In the genomic region with DNA sequence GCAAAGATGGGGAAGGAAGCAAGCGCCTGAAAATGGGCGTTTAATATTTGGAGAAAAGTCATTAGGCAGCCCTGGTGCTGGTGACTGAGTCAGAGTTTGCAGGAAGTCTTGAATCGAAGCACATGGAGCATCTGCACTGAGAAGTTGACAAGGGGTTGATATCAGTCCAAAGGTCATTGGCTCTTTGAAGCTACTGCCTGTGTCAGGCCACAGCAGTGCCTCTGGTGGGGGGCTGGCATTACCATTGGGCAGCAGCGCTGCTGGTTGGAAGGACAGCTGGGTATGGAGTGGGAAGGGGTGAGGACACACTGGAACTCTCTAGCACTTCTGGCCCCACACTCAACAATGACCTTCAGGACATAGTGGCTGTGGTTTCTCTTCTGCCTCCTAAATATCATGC, we compare ENCODE assay signal across 11 cellular contexts.
DNase-seq lines count a peak whose midpoint lies in the region; ATAC-seq and TF ChIP-seq lines count a peak whose summit lies in the region.
"Had no signal": no experiment of that assay in that cellular context is flagged by ENCODE, and none has a peak within 500 bp of the region (broad histone marks: within the 10 kb centered on the region; RNA-seq: fewer than 3 reads in every experiment).

No MANE protein-coding gene starts in this region.

- H3K27ac ChIP-seq in right atrium auricular region = no peak overlapping the region
- H3K27ac ChIP-seq in MM.1S (ENCODE audit: low read length) = no peak overlapping the region
- H3K27ac ChIP-seq: breast epithelium, thoracic aorta had no signal

- H3K79me2 ChIP-seq in MM.1S (ENCODE audit: low read length) = no peaks in the 10 kb centered on the region

- H3K9ac ChIP-seq in MM.1S (ENCODE audit: low read length) = no peak overlapping the region

- no peak overlapping the region for H3K4me3 Mint-ChIP-seq in T-helper 2 cell treated with Interferon-gamma antibody and Interleukin-4, amounts not matched to agents 5 μg/mL and 100 μg/mL, for 36 hours
- no peak overlapping the region for H3K4me3 Mint-ChIP-seq in activated CD8-positive, alpha-beta T cell treated with anti-CD3 and anti-CD28 coated beads, Interleukin-2, amount 10 ng/mL, durations not matched to agents 7 days and 5 days
- H3K4me3 Mint-ChIP-seq in stimulated activated effector memory CD8-positive, alpha-beta T cell treated with anti-CD3 and anti-CD28 coated beads, Interleukin-12 subunit alpha, Interleukin-12 subunit beta, amount 100 ng/mL, for 72 hours = peak overlapping the region; percentile 43

- peaks cover 33% of the 10 kb centered on the region for H3K9me3 Mint-ChIP-seq in T-helper 2 cell treated with Interferon-gamma antibody and Interleukin-4, amounts not matched to agents 5 μg/mL and 100 μg/mL, for 36 hours
- H3K9me3 Mint-ChIP-seq in activated CD8-positive, alpha-beta T cell treated with anti-CD3 and anti-CD28 coated beads, Interleukin-2, amount 10 ng/mL, durations not matched to agents 7 days and 5 days (ENCODE audit: insufficient read depth) = peaks cover 32% of the 10 kb centered on the region
- H3K9me3 Mint-ChIP-seq in stimulated activated effector memory CD8-positive, alpha-beta T cell treated with anti-CD3 and anti-CD28 coated beads, Interleukin-12 subunit alpha, Interleukin-12 subunit beta, amount 100 ng/mL, for 72 hours = peaks cover 3% of the 10 kb centered on the region

- peaks cover 24% of the 10 kb centered on the region for H3K4me1 Mint-ChIP-seq in T-helper 2 cell treated with Interferon-gamma antibody and Interleukin-4, amounts not matched to agents 5 μg/mL and 100 μg/mL, for 36 hours (ENCODE audit: low read depth)
- H3K4me1 Mint-ChIP-seq in activated CD8-positive, alpha-beta T cell treated with anti-CD3 and anti-CD28 coated beads, Interleukin-2, amount 10 ng/mL, durations not matched to agents 7 days and 5 days (ENCODE audit: low read depth) = peaks cover 46% of the 10 kb centered on the region
- peaks cover 46% of the 10 kb centered on the region for H3K4me1 Mint-ChIP-seq in stimulated activated effector memory CD8-positive, alpha-beta T cell treated with anti-CD3 and anti-CD28 coated beads, Interleukin-12 subunit alpha, Interleukin-12 subunit beta, amount 100 ng/mL, for 72 hours

- POLR2A ChIA-PET in activated CD8-positive, alpha-beta T cell treated with anti-CD3 and anti-CD28 coated beads, Interleukin-2, amount 10 ng/mL, durations not matched to agents 7 days and 5 days (lab: Charles Lee) = interaction anchor here (1.3 kb wide), 1 partner anchor 151 kb away, joined by 3 read pairs; a partner anchor contains a TSS

- peaks cover 11% of the 10 kb centered on the region for H3K36me3 Mint-ChIP-seq in T-helper 2 cell treated with Interferon-gamma antibody and Interleukin-4, amounts not matched to agents 5 μg/mL and 100 μg/mL, for 36 hours (ENCODE audit: low read depth)
- peaks cover 24% of the 10 kb centered on the region for H3K36me3 Mint-ChIP-seq in activated CD8-positive, alpha-beta T cell treated with anti-CD3 and anti-CD28 coated beads, Interleukin-2, amount 10 ng/mL, durations not matched to agents 7 days and 5 days (ENCODE audit: low read depth)
- H3K36me3 Mint-ChIP-seq in stimulated activated effector memory CD8-positive, alpha-beta T cell treated with anti-CD3 and anti-CD28 coated beads, Interleukin-12 subunit alpha, Interleukin-12 subunit beta, amount 100 ng/mL, for 72 hours = peaks cover 5% of the 10 kb centered on the region

- no peaks in the 10 kb centered on the region for H3K9me2 ChIP-seq in MM.1S (replicated peaks; ENCODE audit: insufficient read depth, low read length)

- H3K4me3 ChIP-seq in right atrium auricular region = no peak overlapping the region
- no peak overlapping the region for H3K4me3 ChIP-seq in MM.1S (ENCODE audit: low read length)
- H3K4me3 ChIP-seq: breast epithelium, thoracic aorta had no signal

- H3K27ac Mint-ChIP-seq in T-helper 2 cell treated with Interferon-gamma antibody and Interleukin-4, amounts not matched to agents 5 μg/mL and 100 μg/mL, for 36 hours = peak overlapping the region; percentile 63
- H3K27ac Mint-ChIP-seq in activated CD8-positive, alpha-beta T cell treated with anti-CD3 and anti-CD28 coated beads, Interleukin-2, amount 10 ng/mL, durations not matched to agents 7 days and 5 days = peak overlapping the region; percentile 74
- peak overlapping the region; percentile 27 for H3K27ac Mint-ChIP-seq in stimulated activated effector memory CD8-positive, alpha-beta T cell treated with anti-CD3 and anti-CD28 coated beads, Interleukin-12 subunit alpha, Interleukin-12 subunit beta, amount 100 ng/mL, for 72 hours

- CTCF ChIA-PET in activated CD8-positive, alpha-beta T cell treated with anti-CD3 and anti-CD28 coated beads, Interleukin-2, amount 10 ng/mL, durations not matched to agents 7 days and 5 days (lab: Charles Lee) = no interaction called here

- H3K36me3 ChIP-seq in right atrium auricular region (no peaks in the 10 kb centered on the region), MM.1S (replicated peaks; ENCODE audit: insufficient read depth, low read length) (no peaks in the 10 kb centered on the region)
- H3K36me3 ChIP-seq: breast epithelium, thoracic aorta had no signal

- peaks cover 27% of the 10 kb centered on the region for H3K27me3 Mint-ChIP-seq in T-helper 2 cell treated with Interferon-gamma antibody and Interleukin-4, amounts not matched to agents 5 μg/mL and 100 μg/mL, for 36 hours (ENCODE audit: low read depth)
- peaks cover 12% of the 10 kb centered on the region for H3K27me3 Mint-ChIP-seq in activated CD8-positive, alpha-beta T cell treated with anti-CD3 and anti-CD28 coated beads, Interleukin-2, amount 10 ng/mL, durations not matched to agents 7 days and 5 days (ENCODE audit: low read depth)

- no peak for DNase-seq in T-helper 2 cell treated with Interferon-gamma antibody and Interleukin-4, amounts not matched to agents 5 μg/mL and 100 μg/mL, for 36 hours (ENCODE audit: low spot score)
- DNase-seq in T-helper 2 cell = no peak
- DNase-seq in activated CD8-positive, alpha-beta T cell treated with anti-CD3 and anti-CD28 coated beads, Interleukin-2, amount 10 ng/mL, durations not matched to agents 7 days and 5 days = no peak
- peak in 1 of 2 donors; percentile 55 for DNase-seq in stimulated activated effector memory CD8-positive, alpha-beta T cell treated with anti-CD3 and anti-CD28 coated beads, Interleukin-12 subunit alpha, Interleukin-12 subunit beta, amount 100 ng/mL, for 72 hours (ENCODE audit: low spot score in 2 of 2)
- DNase-seq in right atrium auricular region (ENCODE audit: low spot score) = no peak
- DNase-seq in MM.1S = no peak
- no peak for DNase-seq in MV-4-11 (lab: John Stamatoyannopoulos, UW)
- DNase-seq: NCI-H1694 treated with DMSO at 0.1 percent for 48 hours had no signal

- no peaks in the 10 kb centered on the region for H4K20me1 ChIP-seq in MM.1S (ENCODE audit: insufficient read depth, low read length)

- H3K27me3 ChIP-seq in right atrium auricular region = no peaks in the 10 kb centered on the region
- H3K27me3 ChIP-seq in MM.1S (replicated peaks; ENCODE audit: insufficient read depth, low read length) = no peaks in the 10 kb centered on the region

- H3K9me3 ChIP-seq in right atrium auricular region (no peaks in the 10 kb centered on the region), MM.1S (replicated peaks; ENCODE audit: insufficient read depth, low read length) (no peaks in the 10 kb centered on the region)
- H3K9me3 ChIP-seq: breast epithelium, thoracic aorta had no signal

- peak; percentile 22 for ATAC-seq in HG02970 (IDR thresholded peaks at IDR 0.05; ENCODE audit: low FRiP score, unreplicated experiment)
- peak; percentile 35 for ATAC-seq in activated CD8-positive, alpha-beta T cell treated with anti-CD3 and anti-CD28 coated beads, Interleukin-2, amount 10 ng/mL, durations not matched to agents 7 days and 5 days
- peak; percentile 55 for ATAC-seq in stimulated activated effector memory CD8-positive, alpha-beta T cell treated with anti-CD3 and anti-CD28 coated beads, Interleukin-12 subunit alpha, Interleukin-12 subunit beta, amount 100 ng/mL, for 72 hours

- TF ChIP-seq CTCF in right atrium auricular region (IDR thresholded peaks at IDR 0.05) = no peak
- TF ChIP-seq CTCF in MM.1S (IDR thresholded peaks at IDR 0.05; ENCODE audit: low read length) = no peak

- H3K4me1 ChIP-seq in right atrium auricular region (no peaks in the 10 kb centered on the region), MM.1S (ENCODE audit: low read length) (peaks cover 5% of the 10 kb centered on the region)
- H3K4me1 ChIP-seq: breast epithelium had no signal

- no peak overlapping the region for H3K4me2 ChIP-seq in MM.1S (ENCODE audit: low read depth, low read length)

- peaks cover 17% of the 10 kb centered on the region for H3F3A ChIP-seq in MM.1S (ENCODE audit: insufficient read depth, low read length)

- H2AFZ ChIP-seq in MM.1S (ENCODE audit: low read length) = no peak overlapping the region
